1 cellular context compared by ENCODE assay signal in the genomic region with DNA sequence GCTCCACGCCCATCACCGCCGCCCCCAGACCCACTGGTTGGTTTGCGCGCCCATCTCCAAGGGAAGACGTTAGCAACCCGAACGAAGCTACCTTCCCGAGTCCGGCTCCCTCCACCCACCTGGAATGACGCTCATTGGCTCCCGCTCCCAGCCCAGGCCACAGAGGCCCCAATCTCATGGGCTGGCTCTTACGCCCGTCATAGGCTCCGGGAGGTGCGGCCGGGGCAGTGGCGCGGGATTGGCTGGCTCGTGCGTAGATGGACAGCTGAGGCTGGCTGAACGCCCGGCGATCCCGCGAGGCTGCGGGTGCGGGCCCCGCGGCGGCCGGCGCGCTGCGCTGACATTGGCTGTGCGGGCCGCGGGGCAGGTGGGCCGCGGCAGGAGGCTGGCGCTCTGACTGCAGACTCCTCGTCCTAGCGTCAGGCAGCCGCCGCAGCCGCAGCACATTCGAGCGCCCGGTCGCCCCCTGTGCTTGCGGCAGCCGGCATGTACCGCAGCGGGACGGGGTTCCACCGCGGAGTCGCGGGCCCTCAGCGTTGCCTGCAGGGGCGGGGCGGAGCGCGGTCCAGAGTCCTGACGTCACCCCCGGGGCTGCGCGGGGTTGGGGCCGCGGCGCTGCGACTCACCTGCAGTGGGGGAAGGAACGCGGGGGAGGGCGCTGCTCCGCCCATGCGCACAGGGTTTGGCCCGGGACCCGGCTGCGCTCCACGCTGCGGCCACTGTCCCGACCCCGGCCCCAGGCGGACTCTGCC.
TF ChIP-seq lines count a peak whose summit lies in the region.

No MANE protein-coding gene starts in this region.

TF ChIP-seq in HepG2, 621 proteins besides CTCF, POLR2A, EP300 and RAD21 (continued from another document and continues in another):
- TF ChIP-seq ZBED4 (CRISPR knock-in tag; IDR thresholded peaks at IDR 0.05; ENCODE audit: borderline replicate concordance) (no peak; the same call in 1 of the 2 replicates), ZNF3 (CRISPR knock-in tag; IDR thresholded peaks at IDR 0.05) (no peak), GATA4 (IDR thresholded peaks at IDR 0.05; ENCODE audit: borderline replicate concordance, low read depth) (no peak), NFE2L2 (IDR thresholded peaks at IDR 0.05; ENCODE audit: low read length) (no peak), GZF1 (CRISPR knock-in tag; IDR thresholded peaks at IDR 0.05) (no peak), SIN3A (IDR thresholded peaks at IDR 0.05; ENCODE audit: borderline replicate concordance, low read depth, low read length) (peak; percentile 30; the same call in 1 of the 2 replicates), TSC22D2 (CRISPR knock-in tag; IDR thresholded peaks at IDR 0.05; ENCODE audit: borderline replicate concordance) (no peak), ELF1 (CRISPR knock-in tag; IDR thresholded peaks at IDR 0.05) (peak; percentile 22; the same call in 1 of the 2 replicates), ZNF24 (IDR thresholded peaks at IDR 0.05) (no peak), RFX1 (IDR thresholded peaks at IDR 0.05) (peak; percentile 77), ZNF761 (CRISPR knock-in tag; conservative IDR thresholded peaks at IDR 0.05) (peak; percentile 84; the same call in 1 of the 2 replicates), SYNCRIP (IDR thresholded peaks at IDR 0.05; ENCODE audit: insufficient read depth, low read depth, low read length) (no peak), ZNF543 (CRISPR knock-in tag; IDR thresholded peaks at IDR 0.05) (no peak), HOXA9 (CRISPR knock-in tag; IDR thresholded peaks at IDR 0.05; ENCODE audit: borderline replicate concordance) (no peak), ZFAT (CRISPR knock-in tag; conservative IDR thresholded peaks at IDR 0.05) (no peak), ZNF605 (CRISPR knock-in tag; IDR thresholded peaks at IDR 0.05) (no peak), SALL2 (CRISPR knock-in tag; IDR thresholded peaks at IDR 0.05) (peak; percentile 86), RORA (CRISPR knock-in tag; IDR thresholded peaks at IDR 0.05) (no peak), ZBTB7A (CRISPR knock-in tag; IDR thresholded peaks at IDR 0.05) (peak; percentile 80; the same call in 1 of the 2 replicates), ZNF337 (CRISPR knock-in tag; IDR thresholded peaks at IDR 0.05; ENCODE audit: borderline replicate concordance, low read depth) (no peak; the same call in 1 of the 2 replicates), ZNF672 (CRISPR knock-in tag; IDR thresholded peaks at IDR 0.05) (no peak), MEIS1 (CRISPR knock-in tag; IDR thresholded peaks at IDR 0.05; ENCODE audit: borderline replicate concordance) (peak; percentile 33; the same call in 1 of the 2 replicates), ZNF614 (CRISPR knock-in tag; IDR thresholded peaks at IDR 0.05; ENCODE audit: borderline replicate concordance) (no peak), ZNF33A (CRISPR knock-in tag; IDR thresholded peaks at IDR 0.05; ENCODE audit: borderline replicate concordance) (no peak), REXO4 (CRISPR knock-in tag; IDR thresholded peaks at IDR 0.05; ENCODE audit: borderline replicate concordance) (no peak), ATF4 (CRISPR knock-in tag; IDR thresholded peaks at IDR 0.05) (peak in 1 of 2 experiments; percentile 56; a peak in 1 of 4 replicates), HOXA3 (CRISPR knock-in tag; IDR thresholded peaks at IDR 0.05) (peak; percentile 85), MATR3 (CRISPR knock-in tag; IDR thresholded peaks at IDR 0.05) (no peak), ZSCAN12 (CRISPR knock-in tag; IDR thresholded peaks at IDR 0.05) (0 out of 2 replicates have a peak, but pooled peaks have one; percentile 23), MXD1 (CRISPR knock-in tag; IDR thresholded peaks at IDR 0.05) (peak; percentile 30; the same call in 1 of the 2 replicates), ZNF251 (CRISPR knock-in tag; IDR thresholded peaks at IDR 0.05) (no peak), ZNF570 (CRISPR knock-in tag; IDR thresholded peaks at IDR 0.05; ENCODE audit: borderline replicate concordance) (no peak), BCLAF1 (IDR thresholded peaks at IDR 0.05) (no peak), YEATS4 (CRISPR knock-in tag; IDR thresholded peaks at IDR 0.05; ENCODE audit: borderline replicate concordance) (peak; percentile 91; the same call in 1 of the 2 replicates), THAP11 (CRISPR knock-in tag; IDR thresholded peaks at IDR 0.05) (no peak), YY1 (IDR thresholded peaks at IDR 0.05; ENCODE audit: insufficient read depth, insufficient replicate concordance, low read depth, low read length) (peak; percentile 8), SRF (IDR thresholded peaks at IDR 0.05; ENCODE audit: low read depth, low read length) (no peak), KDM5A (IDR thresholded peaks at IDR 0.05; ENCODE audit: borderline replicate concordance, low read length) (peak; percentile 16; the same call in 1 of the 2 replicates), ZBTB21 (CRISPR knock-in tag; IDR thresholded peaks at IDR 0.05) (no peak; the same call in 1 of the 2 replicates), PITX1 (CRISPR knock-in tag; IDR thresholded peaks at IDR 0.05) (no peak), SRY (CRISPR knock-in tag; IDR thresholded peaks at IDR 0.05) (peak; percentile 81; the same call in 1 of the 2 replicates), SMARCE1 (IDR thresholded peaks at IDR 0.05; ENCODE audit: borderline replicate concordance) (no peak), NBN (conservative IDR thresholded peaks at IDR 0.05) (no peak)
- TF ChIP-seq, protein P1, sequence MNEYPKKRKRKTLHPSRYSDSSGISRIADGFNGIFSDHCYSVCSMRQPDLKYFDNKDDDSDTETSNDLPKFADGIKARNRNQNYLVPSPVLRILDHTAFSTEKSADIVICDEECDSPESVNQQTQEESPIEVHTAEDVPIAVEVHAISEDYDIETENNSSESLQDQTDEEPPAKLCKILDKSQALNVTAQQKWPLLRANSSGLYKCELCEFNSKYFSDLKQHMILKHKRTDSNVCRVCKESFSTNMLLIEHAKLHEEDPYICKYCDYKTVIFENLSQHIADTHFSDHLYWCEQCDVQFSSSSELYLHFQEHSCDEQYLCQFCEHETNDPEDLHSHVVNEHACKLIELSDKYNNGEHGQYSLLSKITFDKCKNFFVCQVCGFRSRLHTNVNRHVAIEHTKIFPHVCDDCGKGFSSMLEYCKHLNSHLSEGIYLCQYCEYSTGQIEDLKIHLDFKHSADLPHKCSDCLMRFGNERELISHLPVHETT (CRISPR knock-in tag; conservative IDR thresholded peaks at IDR 0.05), result no peak
- TF ChIP-seq, protein P2, sequence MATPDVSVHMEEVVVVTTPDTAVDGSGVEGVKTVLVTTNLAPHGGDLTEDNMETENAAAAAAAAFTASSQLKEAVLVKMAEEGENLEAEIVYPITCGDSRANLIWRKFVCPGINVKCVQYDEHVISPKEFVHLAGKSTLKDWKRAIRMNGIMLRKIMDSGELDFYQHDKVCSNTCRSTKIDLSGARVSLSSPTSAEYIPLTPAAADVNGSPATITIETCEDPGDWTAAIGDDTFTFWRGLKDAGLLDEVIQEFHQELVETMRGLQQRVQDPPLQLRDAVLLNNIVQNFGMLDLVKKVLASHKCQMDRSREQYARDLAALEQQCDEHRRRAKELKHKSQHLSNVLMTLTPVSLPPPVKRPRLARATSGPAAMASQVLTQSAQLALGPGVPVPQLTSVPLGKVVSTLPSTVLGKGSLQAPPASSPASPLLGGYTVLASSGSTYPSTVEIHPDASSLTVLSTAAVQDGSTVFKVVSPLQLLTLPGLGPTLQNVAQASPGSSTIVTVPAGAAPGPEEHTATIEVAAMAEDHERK (CRISPR knock-in tag; IDR thresholded peaks at IDR 0.05; ENCODE audit: low read depth), result no peak
- TF ChIP-seq, protein P3, sequence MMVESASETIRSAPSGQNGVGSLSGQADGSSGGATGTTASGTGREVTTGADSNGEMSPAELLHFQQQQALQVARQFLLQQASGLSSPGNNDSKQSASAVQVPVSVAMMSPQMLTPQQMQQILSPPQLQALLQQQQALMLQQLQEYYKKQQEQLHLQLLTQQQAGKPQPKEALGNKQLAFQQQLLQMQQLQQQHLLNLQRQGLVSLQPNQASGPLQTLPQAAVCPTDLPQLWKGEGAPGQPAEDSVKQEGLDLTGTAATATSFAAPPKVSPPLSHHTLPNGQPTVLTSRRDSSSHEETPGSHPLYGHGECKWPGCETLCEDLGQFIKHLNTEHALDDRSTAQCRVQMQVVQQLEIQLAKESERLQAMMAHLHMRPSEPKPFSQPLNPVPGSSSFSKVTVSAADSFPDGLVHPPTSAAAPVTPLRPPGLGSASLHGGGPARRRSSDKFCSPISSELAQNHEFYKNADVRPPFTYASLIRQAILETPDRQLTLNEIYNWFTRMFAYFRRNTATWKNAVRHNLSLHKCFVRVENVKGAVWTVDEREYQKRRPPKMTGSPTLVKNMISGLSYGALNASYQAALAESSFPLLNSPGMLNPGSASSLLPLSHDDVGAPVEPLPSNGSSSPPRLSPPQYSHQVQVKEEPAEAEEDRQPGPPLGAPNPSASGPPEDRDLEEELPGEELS (CRISPR knock-in tag; IDR thresholded peaks at IDR 0.05), result peak; percentile 27; the same call in 1 of the 2 replicates
- TF ChIP-seq, protein P4, sequence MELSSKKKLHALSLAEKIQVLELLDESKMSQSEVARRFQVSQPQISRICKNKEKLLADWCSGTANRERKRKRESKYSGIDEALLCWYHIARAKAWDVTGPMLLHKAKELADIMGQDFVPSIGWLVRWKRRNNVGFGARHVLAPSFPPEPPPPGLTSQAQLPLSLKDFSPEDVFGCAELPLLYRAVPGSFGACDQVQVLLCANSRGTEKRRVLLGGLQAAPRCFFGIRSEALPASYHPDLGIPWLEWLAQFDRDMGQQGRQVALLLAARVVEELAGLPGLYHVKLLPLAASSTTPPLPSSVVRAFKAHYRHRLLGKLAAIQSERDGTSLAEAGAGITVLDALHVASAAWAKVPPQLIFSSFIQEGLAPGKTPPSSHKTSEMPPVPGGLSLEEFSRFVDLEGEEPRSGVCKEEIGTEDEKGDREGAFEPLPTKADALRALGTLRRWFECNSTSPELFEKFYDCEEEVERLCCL (CRISPR knock-in tag; IDR thresholded peaks at IDR 0.05; ENCODE audit: borderline replicate concordance), result no peak
- TF ChIP-seq, protein P5, sequence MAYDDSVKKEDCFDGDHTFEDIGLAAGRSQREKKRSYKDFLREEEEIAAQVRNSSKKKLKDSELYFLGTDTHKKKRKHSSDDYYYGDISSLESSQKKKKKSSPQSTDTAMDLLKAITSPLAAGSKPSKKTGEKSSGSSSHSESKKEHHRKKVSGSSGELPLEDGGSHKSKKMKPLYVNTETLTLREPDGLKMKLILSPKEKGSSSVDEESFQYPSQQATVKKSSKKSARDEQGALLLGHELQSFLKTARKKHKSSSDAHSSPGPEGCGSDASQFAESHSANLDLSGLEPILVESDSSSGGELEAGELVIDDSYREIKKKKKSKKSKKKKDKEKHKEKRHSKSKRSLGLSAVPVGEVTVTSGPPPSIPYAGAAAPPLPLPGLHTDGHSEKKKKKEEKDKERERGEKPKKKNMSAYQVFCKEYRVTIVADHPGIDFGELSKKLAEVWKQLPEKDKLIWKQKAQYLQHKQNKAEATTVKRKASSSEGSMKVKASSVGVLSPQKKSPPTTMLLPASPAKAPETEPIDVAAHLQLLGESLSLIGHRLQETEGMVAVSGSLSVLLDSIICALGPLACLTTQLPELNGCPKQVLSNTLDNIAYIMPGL (CRISPR knock-in tag; IDR thresholded peaks at IDR 0.05; ENCODE audit: borderline replicate concordance in 1 of 2, low read depth in 1 of 2), result peak; percentile 76 to 78; a peak in 3 of 4 replicates
